21 cellular contexts compared by ENCODE assay signal in genomic region chr5:160087244-160087643, GRCh38.
"Had no signal": no experiment of that assay in that cellular context is flagged by ENCODE, and none has a peak within 500 bp of the region (broad histone marks: within the 10 kb centered on the region; RNA-seq: fewer than 3 reads in every experiment).

No MANE protein-coding gene starts in this region.

- ATAC-seq: esophagus mucosa; heart right ventricle; natural killer cell treated with Interleukin-12 subunit alpha and Interleukin-12 subunit beta and Interleukin-15 and Interleukin-18, amount 100 ng/mL, for 72 hours had no signal

- H3K27me3 Mint-ChIP-seq: central memory CD8-positive, alpha-beta T cell; natural killer cell treated with Interleukin-12 subunit alpha and Interleukin-12 subunit beta and Interleukin-15 and Interleukin-18, amount 100 ng/mL, for 72 hours had no signal

- H3K9me3 ChIP-seq: heart right ventricle, left ventricle myocardium inferior, right atrium auricular region, sigmoid colon, stomach, thoracic aorta, transverse colon had no signal

- H3K4me3 Mint-ChIP-seq: central memory CD8-positive, alpha-beta T cell; mesothelial cell of epicardium; natural killer cell treated with Interleukin-12 subunit alpha and Interleukin-12 subunit beta and Interleukin-15 and Interleukin-18, amount 100 ng/mL, for 72 hours had no signal

- H3K27ac ChIP-seq: dorsolateral prefrontal cortex, heart right ventricle, left ventricle myocardium inferior, right atrium auricular region, sigmoid colon, skin epidermis, stomach, thoracic aorta, transverse colon had no signal

- H3K27ac Mint-ChIP-seq: mesothelial cell of epicardium; natural killer cell treated with Interleukin-12 subunit alpha and Interleukin-12 subunit beta and Interleukin-15 and Interleukin-18, amount 100 ng/mL, for 72 hours had no signal

- H3K27me3 ChIP-seq: dorsolateral prefrontal cortex, heart right ventricle, right atrium auricular region, sigmoid colon, stomach, transverse colon had no signal

- DNase-seq: cortex of kidney; dorsolateral prefrontal cortex; effector CD8-positive, alpha-beta T cell; heart right ventricle; hypothalamus; kidney glomerular epithelial cell; left ventricle myocardium inferior; sigmoid colon; stimulated activated CD4-positive, alpha-beta T cell treated with anti-CD3 and anti-CD28 coated beads, Interleukin-12 subunit alpha, Interleukin-12 subunit beta, amount 100 ng/mL, for 4 hours; stimulated activated naive CD4-positive, alpha-beta T cell; stomach; substantia nigra; transverse colon had no signal

- H3K4me1 Mint-ChIP-seq: central memory CD8-positive, alpha-beta T cell had no signal

- H3K4me3 ChIP-seq: dorsolateral prefrontal cortex, heart right ventricle, left ventricle myocardium inferior, lung, right atrium auricular region, sigmoid colon, skin epidermis, stomach, thoracic aorta, transverse colon had no signal

- H3K9me3 Mint-ChIP-seq: central memory CD8-positive, alpha-beta T cell; mesothelial cell of epicardium; natural killer cell treated with Interleukin-12 subunit alpha and Interleukin-12 subunit beta and Interleukin-15 and Interleukin-18, amount 100 ng/mL, for 72 hours had no signal
